In the genomic region with DNA sequence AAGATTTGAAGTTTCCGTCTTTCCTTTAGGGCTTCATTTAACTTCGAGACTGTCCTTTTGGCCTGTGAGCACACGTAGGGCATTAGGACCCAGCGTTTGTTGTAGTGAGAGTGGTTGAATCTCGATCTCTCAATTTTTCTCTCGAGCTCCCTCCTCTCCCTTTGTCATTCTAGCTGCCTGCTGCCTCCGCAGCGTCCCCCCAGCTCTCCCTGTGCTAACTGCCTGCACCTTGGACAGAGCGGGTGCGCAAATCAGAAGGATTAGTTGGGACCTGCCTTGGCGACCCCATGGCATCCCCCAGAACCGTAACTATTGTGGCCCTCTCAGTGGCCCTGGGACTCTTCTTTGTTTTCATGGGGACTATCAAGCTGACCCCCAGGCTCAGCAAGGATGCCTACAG, we compare ENCODE assay signal across 8 cellular contexts. TPM values are rescaled to one million over a fixed set of nuclear protein-coding genes. Genes with fewer than 3 reads are reported as not detected.
DNase-seq lines count a peak whose midpoint lies in the region; ATAC-seq and TF ChIP-seq lines count a peak whose summit lies in the region.

Gene TMEM35A (plus strand): TSS at position 164 of the 400 bp plus-strand sequence. CDS start 124 bp downstream, at position 288.

- TF ChIP-seq CTCF in tibial artery (IDR thresholded peaks at IDR 0.05): no peak

- H3K27ac ChIP-seq in tibial artery: peak within 1 kb of the TSS; percentile 52 to 63

- no peaks in the 10 kb centered on the region for H3K4me1 ChIP-seq in tibial artery

- no peaks in the 10 kb centered on the region for H3K36me3 ChIP-seq in tibial artery

- intact Hi-C loops in tibial artery (cut with DNase I; ENCODE audit: low total_unique reads): no loop called here

- H3K4me3 ChIP-seq in tibial artery: peak within 1 kb of the TSS; percentile 52 to 58

- ATAC-seq in GM18861 (IDR thresholded peaks at IDR 0.05; ENCODE audit: unreplicated experiment): no peak
- ATAC-seq in HG03442 (IDR thresholded peaks at IDR 0.05; ENCODE audit: unreplicated experiment): no peak

- DNase-seq in NCI-H748 (lab: John Stamatoyannopoulos, UW; ENCODE audit: unreplicated experiment) (peak; percentile 18), NCI-H748 treated with DMSO at 0.1 percent for 48 hours (lab: John Stamatoyannopoulos, UW) (no peak), dermis blood vessel endothelial cell (peak; percentile 46), middle frontal gyrus (ENCODE audit: extremely low spot score, low spot score) (peak; percentile 43), tibial artery (no peak), RPMI8226 (no peak)

- H3K9me3 ChIP-seq in tibial artery: no peaks in the 10 kb centered on the region

- no peaks in the 10 kb centered on the region for H3K27me3 ChIP-seq in tibial artery

RNA-seq across cellular contexts. Expression of gene TMEM35A, which starts in this region (rescaled TPM):
- total RNA-seq in dermis blood vessel endothelial cell: 0.85 and 1.7 TPM in 2 replicates

Comparison
In these comparisons a context has a peak if more than half of its experiments do, and no peak if none do; other contexts are left out.
1. DNase-seq: peak in NCI-H748 (single experiment), dermis blood vessel endothelial cell (single experiment) and middle frontal gyrus (single experiment); none in NCI-H748 treated with DMSO at 0.1 percent for 48 hours (single experiment), tibial artery (0 of 2) and RPMI8226 (single experiment).